8 cellular contexts compared by ENCODE assay signal in genomic region chr19:49497047-49497789, GRCh38. TPM values are rescaled to one million over a fixed set of nuclear protein-coding genes. Genes with fewer than 3 reads are reported as not detected.
DNase-seq lines count a peak whose midpoint lies in the region; ATAC-seq and TF ChIP-seq lines count a peak whose summit lies in the region.

No MANE protein-coding gene starts in this region.

- peaks cover 33% of the 10 kb centered on the region for H3K79me2 ChIP-seq in OCI-LY3 (ENCODE audit: low read length)

- H2AFZ ChIP-seq in OCI-LY3 (ENCODE audit: low read depth, low read length), result no peak overlapping the region

- peak overlapping the region; percentile 94 for H3K27ac Mint-ChIP-seq in activated T-helper 1 cell treated with anti-CD3 and anti-CD28 coated beads, Interleukin-12 subunit alpha, Interleukin-12 subunit beta, Interleukin-2, Interleukin-4 antibody, amounts not matched to agents 30 ng/mL and 10 ng/mL and 1 ng/mL, durations not matched to agents 14 hours and 24 hours and 36 hours

- H3K4me2 ChIP-seq in OCI-LY3 (ENCODE audit: low read length), result peak overlapping the region; percentile 95

- peak overlapping the region; percentile 100 for H3K9ac ChIP-seq in OCI-LY3 (ENCODE audit: low read length)

- intact Hi-C loops in activated T-helper 1 cell treated with anti-CD3 and anti-CD28 coated beads, Interleukin-12 subunit alpha, Interleukin-12 subunit beta, Interleukin-2, Interleukin-4 antibody, amounts not matched to agents 30 ng/mL and 10 ng/mL and 1 ng/mL, durations not matched to agents 14 hours and 24 hours and 36 hours (cut with micrococcal nuclease), result loop anchor here (2.0 to 5.0 kb wide), 3 partner anchors 54 to 625 kb away; partner anchors contain the start of genes FUZ and PPP1R15A

- peaks cover 52% of the 10 kb centered on the region for H3K36me3 Mint-ChIP-seq in activated T-helper 1 cell treated with anti-CD3 and anti-CD28 coated beads, Interleukin-12 subunit alpha, Interleukin-12 subunit beta, Interleukin-2, Interleukin-4 antibody, amounts not matched to agents 30 ng/mL and 10 ng/mL and 1 ng/mL, durations not matched to agents 14 hours and 24 hours and 36 hours (ENCODE audit: low read depth)

- no peaks in the 10 kb centered on the region for H3K27me3 Mint-ChIP-seq in activated T-helper 1 cell treated with anti-CD3 and anti-CD28 coated beads, Interleukin-12 subunit alpha, Interleukin-12 subunit beta, Interleukin-2, Interleukin-4 antibody, amounts not matched to agents 30 ng/mL and 10 ng/mL and 1 ng/mL, durations not matched to agents 14 hours and 24 hours and 36 hours (ENCODE audit: insufficient read depth)

- TF ChIP-seq CTCF in OCI-LY3 (IDR thresholded peaks at IDR 0.05; ENCODE audit: low read depth, low read length) (no peak), fibroblast of villous mesenchyme (IDR thresholded peaks at IDR 0.05; ENCODE audit: insufficient read depth, low read depth, low read length) (no peak), neutrophil (IDR thresholded peaks at IDR 0.05) (no peak)

- no peak for ATAC-seq in HG02678 (IDR thresholded peaks at IDR 0.05; ENCODE audit: unreplicated experiment)

- H3K36me3 ChIP-seq in OCI-LY3 (replicated peaks; ENCODE audit: low read depth, low read length), result peaks cover 53% of the 10 kb centered on the region
- H3K36me3 ChIP-seq in neutrophil, result peaks cover 33% of the 10 kb centered on the region

- H3K9me3 Mint-ChIP-seq in activated T-helper 1 cell treated with anti-CD3 and anti-CD28 coated beads, Interleukin-12 subunit alpha, Interleukin-12 subunit beta, Interleukin-2, Interleukin-4 antibody, amounts not matched to agents 30 ng/mL and 10 ng/mL and 1 ng/mL, durations not matched to agents 14 hours and 24 hours and 36 hours, result no peaks in the 10 kb centered on the region

- peak; percentile 49 for DNase-seq in NCI-H748 (lab: John Stamatoyannopoulos, UW; ENCODE audit: unreplicated experiment)
- no peak for DNase-seq in NCI-H748 treated with DMSO at 0.1 percent for 48 hours (lab: John Stamatoyannopoulos, UW)
- DNase-seq in activated T-helper 1 cell treated with anti-CD3 and anti-CD28 coated beads, Interleukin-12 subunit alpha, Interleukin-12 subunit beta, Interleukin-2, Interleukin-4 antibody, amounts not matched to agents 30 ng/mL and 10 ng/mL and 1 ng/mL, durations not matched to agents 14 hours and 24 hours and 36 hours (ENCODE audit: low spot score), result peak; percentile 65
- DNase-seq in fibroblast of villous mesenchyme (ENCODE audit: low read depth), result peak; percentile 59
- DNase-seq in NCI-H2107 treated with DMSO at 0.1 percent for 48 hours (lab: John Stamatoyannopoulos, UW; ENCODE audit: unreplicated experiment), result no peak

- H3K9me3 ChIP-seq in OCI-LY3 (ENCODE audit: insufficient read depth, low read length) (no peaks in the 10 kb centered on the region), neutrophil (no peaks in the 10 kb centered on the region)

- peak overlapping the region; percentile 71 for H3K27ac ChIP-seq in OCI-LY3 (ENCODE audit: low read length)
- H3K27ac ChIP-seq in neutrophil, result peak overlapping the region; percentile 86

- no peaks in the 10 kb centered on the region for H3K27me3 ChIP-seq in OCI-LY3 (ENCODE audit: low read depth, low read length)
- H3K27me3 ChIP-seq in neutrophil, result peaks cover 7% of the 10 kb centered on the region

- peak overlapping the region; percentile 91 for H3K4me3 Mint-ChIP-seq in activated T-helper 1 cell treated with anti-CD3 and anti-CD28 coated beads, Interleukin-12 subunit alpha, Interleukin-12 subunit beta, Interleukin-2, Interleukin-4 antibody, amounts not matched to agents 30 ng/mL and 10 ng/mL and 1 ng/mL, durations not matched to agents 14 hours and 24 hours and 36 hours

- H3K4me1 ChIP-seq in OCI-LY3 (ENCODE audit: low read length) (peaks cover 46% of the 10 kb centered on the region), neutrophil (ENCODE audit: control insufficient read depth in 1 of 2, insufficient read depth in 1 of 2, low read depth in 1 of 2, low read length in 1 of 2) (peaks cover 45 to 53% of the 10 kb centered on the region in 2 experiments)

- H3K4me1 Mint-ChIP-seq in activated T-helper 1 cell treated with anti-CD3 and anti-CD28 coated beads, Interleukin-12 subunit alpha, Interleukin-12 subunit beta, Interleukin-2, Interleukin-4 antibody, amounts not matched to agents 30 ng/mL and 10 ng/mL and 1 ng/mL, durations not matched to agents 14 hours and 24 hours and 36 hours (ENCODE audit: low read depth), result peaks cover 64% of the 10 kb centered on the region

- H3K4me3 ChIP-seq in OCI-LY3 (ENCODE audit: low read length) (peak overlapping the region; percentile 83), fibroblast of villous mesenchyme (ENCODE audit: low read depth, low read length) (peak overlapping the region; percentile 95), neutrophil (ENCODE audit: low read depth in 1 of 2, low read length in 1 of 2) (peak overlapping the region; percentile 85 to 93)

- peaks cover 29% of the 10 kb centered on the region for H4K20me1 ChIP-seq in OCI-LY3 (ENCODE audit: insufficient read depth, low read length)

RNA-seq across cellular contexts. Expression of gene RPS11, which starts 1.0 kb away (rescaled TPM):
- total RNA-seq in activated T-helper 1 cell treated with anti-CD3 and anti-CD28 coated beads, Interleukin-12 subunit alpha, Interleukin-12 subunit beta, Interleukin-2, Interleukin-4 antibody, amounts not matched to agents 30 ng/mL and 10 ng/mL and 1 ng/mL, durations not matched to agents 14 hours and 24 hours and 36 hours, result 1,890 and 1,927 TPM in 2 replicates
- 1,679 and 1,912 TPM in 2 replicates for total RNA-seq in fibroblast of villous mesenchyme

RNA-seq across cellular contexts. Expression of gene RPL13A, which starts 9.8 kb away (rescaled TPM):
- total RNA-seq in activated T-helper 1 cell treated with anti-CD3 and anti-CD28 coated beads, Interleukin-12 subunit alpha, Interleukin-12 subunit beta, Interleukin-2, Interleukin-4 antibody, amounts not matched to agents 30 ng/mL and 10 ng/mL and 1 ng/mL, durations not matched to agents 14 hours and 24 hours and 36 hours, result 2,876 and 2,988 TPM in 2 replicates
- 1,887 and 2,774 TPM in 2 replicates for total RNA-seq in fibroblast of villous mesenchyme

RNA-seq across cellular contexts. Expression of gene FCGRT, which starts 15.2 kb away (rescaled TPM):
- total RNA-seq in activated T-helper 1 cell treated with anti-CD3 and anti-CD28 coated beads, Interleukin-12 subunit alpha, Interleukin-12 subunit beta, Interleukin-2, Interleukin-4 antibody, amounts not matched to agents 30 ng/mL and 10 ng/mL and 1 ng/mL, durations not matched to agents 14 hours and 24 hours and 36 hours, result 0.88 and 1.1 TPM in 2 replicates
- 39.7 and 44.8 TPM in 2 replicates for total RNA-seq in fibroblast of villous mesenchyme

RNA-seq across cellular contexts. Expression of gene FLT3LG, which starts 23.2 kb away (rescaled TPM):
- 58.4 and 65.4 TPM in 2 replicates for total RNA-seq in activated T-helper 1 cell treated with anti-CD3 and anti-CD28 coated beads, Interleukin-12 subunit alpha, Interleukin-12 subunit beta, Interleukin-2, Interleukin-4 antibody, amounts not matched to agents 30 ng/mL and 10 ng/mL and 1 ng/mL, durations not matched to agents 14 hours and 24 hours and 36 hours
- total RNA-seq in fibroblast of villous mesenchyme, result 2.6 and 4.8 TPM in 2 replicates

RNA-seq across cellular contexts. Expression of gene RCN3, which starts 30.6 kb away (rescaled TPM):
- 2.0 and 2.1 TPM in 2 replicates for total RNA-seq in activated T-helper 1 cell treated with anti-CD3 and anti-CD28 coated beads, Interleukin-12 subunit alpha, Interleukin-12 subunit beta, Interleukin-2, Interleukin-4 antibody, amounts not matched to agents 30 ng/mL and 10 ng/mL and 1 ng/mL, durations not matched to agents 14 hours and 24 hours and 36 hours
- total RNA-seq in fibroblast of villous mesenchyme, result 115 and 162 TPM in 2 replicates

Comparison
In these comparisons a context has a peak if more than half of its experiments do, and no peak if none do; other contexts are left out.
1. DNase-seq: peak in NCI-H748 (single experiment), activated T-helper 1 cell treated with anti-CD3 and anti-CD28 coated beads, Interleukin-12 subunit alpha, Interleukin-12 subunit beta, Interleukin-2, Interleukin-4 antibody, amounts not matched to agents 30 ng/mL and 10 ng/mL and 1 ng/mL, durations not matched to agents 14 hours and 24 hours and 36 hours (single experiment) and fibroblast of villous mesenchyme (single experiment); none in NCI-H748 treated with DMSO at 0.1 percent for 48 hours (single experiment) and NCI-H2107 treated with DMSO at 0.1 percent for 48 hours (single experiment).
2. RNA of gene FCGRT, which starts 15.2 kb away (total RNA-seq): 39.7 to 44.8 TPM in fibroblast of villous mesenchyme; 0.88 to 1.1 TPM in activated T-helper 1 cell treated with anti-CD3 and anti-CD28 coated beads, Interleukin-12 subunit alpha, Interleukin-12 subunit beta, Interleukin-2, Interleukin-4 antibody, amounts not matched to agents 30 ng/mL and 10 ng/mL and 1 ng/mL, durations not matched to agents 14 hours and 24 hours and 36 hours; every median in the first group is over 10 times any median in the second.
3. Peak in every context shown above with its lines, with median percentiles within 50 percentile points of each other: H3K4me3 ChIP-seq.